26 cellular contexts compared by ENCODE assay signal in genomic region chr20:1920826-1921225, GRCh38.
"Had no signal": no experiment of that assay in that cellular context is flagged by ENCODE, and none has a peak within 500 bp of the region (broad histone marks: within the 10 kb centered on the region; RNA-seq: fewer than 3 reads in every experiment).

No MANE protein-coding gene starts in this region.

- H3K4me2 ChIP-seq: neural progenitor cell had no signal

- ATAC-seq: activated CD8-positive, alpha-beta T cell treated with anti-CD3 and anti-CD28 coated beads for 36 hours; activated T-helper 17 cell treated with anti-CD3 and anti-CD28 coated beads, Interleukin-2, amount 50 U/mL, for 72 hours; left lung; SK-N-SH treated with all-trans-retinoic acid at 6 μM for 48 hours; stimulated activated memory B cell treated with anti-CD40 and anti-IgM and Interleukin-4, amounts not matched to agents 10 μg/mL and 1 μg/mL and 100 μg/mL, for 72 hours had no signal

- H3K4me1 ChIP-seq: testis had no signal

- DNase-seq: activated CD4-positive, alpha-beta T cell treated with anti-CD3 and anti-CD28 coated beads for 48 hours; activated CD4-positive, CD25-positive, alpha-beta regulatory T cell; activated CD8-positive, alpha-beta T cell treated with anti-CD3 and anti-CD28 coated beads for 36 hours; activated naive CD4-positive, alpha-beta T cell; activated naive CD8-positive, alpha-beta T cell treated with anti-CD3 and anti-CD28 coated beads, Interleukin-2, amount 10 ng/mL, durations not matched to agents 7 days and 5 days; activated T-cell treated with anti-CD3 and anti-CD28 coated beads, Interleukin-2, amount 50 U/mL, for 1 hour; amygdala; caudate nucleus; endodermal cell; foreskin melanocyte; head of caudate nucleus; immature natural killer cell; left lung; mammary epithelial cell; naive B cell; sigmoid colon; stimulated activated CD4-positive, alpha-beta T cell treated with anti-CD3 and anti-CD28 coated beads, Interleukin-4, amount 100 ng/mL, for 4 hours; T-helper 1 cell; T-helper 9 cell; testis had no signal

- H3K9ac ChIP-seq: neural progenitor cell had no signal

- H3K36me3 ChIP-seq: neural progenitor cell had no signal

- H3K4me3 ChIP-seq: left lung, neural progenitor cell, sigmoid colon, testis had no signal

- FAIRE-seq: colon had no signal

- H3K9me3 ChIP-seq: left lung, sigmoid colon, testis had no signal

- H3K27ac ChIP-seq: epithelial cell of prostate, left lung, neural progenitor cell, sigmoid colon, testis had no signal
